ENCODE assay signal across 9 cellular contexts in the genomic region with DNA sequence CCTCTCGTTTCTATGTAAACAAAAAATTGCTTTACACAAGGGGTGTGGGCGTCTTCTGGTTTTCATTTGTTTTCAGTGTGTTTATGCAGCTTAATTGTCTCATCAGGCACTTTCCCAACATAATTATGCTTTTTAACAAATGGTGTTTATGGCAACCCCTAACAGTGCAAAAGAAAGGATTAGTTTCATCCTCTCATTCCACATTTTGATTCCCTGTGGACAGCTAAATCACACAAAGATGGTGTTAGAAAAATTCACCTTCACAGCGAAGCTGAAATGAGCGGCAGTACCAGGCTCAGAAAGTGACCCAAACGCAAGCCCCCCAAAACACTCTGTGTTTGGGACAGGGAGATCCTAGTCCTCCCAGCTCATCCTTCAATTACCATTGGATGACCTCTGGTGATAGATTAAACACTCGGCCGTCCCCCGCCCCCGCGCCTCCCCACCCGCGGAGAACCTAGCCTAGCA. TPM values are rescaled to one million over a fixed set of nuclear protein-coding genes. Genes with fewer than 3 reads are reported as not detected.
A peak's percentile ranks its signal among the peaks of the same experiment; 100 is the strongest.
DNase-seq lines count a peak whose midpoint lies in the region; ATAC-seq and TF ChIP-seq lines count a peak whose summit lies in the region.
"Had no signal": no experiment of that assay in that cellular context is flagged by ENCODE, and none has a peak within 500 bp of the region (broad histone marks: within the 10 kb centered on the region; RNA-seq: fewer than 3 reads in every experiment).

No MANE protein-coding gene starts in this region.

- CTCF ChIA-PET in activated CD4-positive, alpha-beta T cell treated with anti-CD3 and anti-CD28 coated beads for 36 hours (lab: Charles Lee), result interaction anchor here (0.6 to 1.3 kb wide), 6 partner anchors 11 to 1864 kb away, joined by 3 to 5 read pairs (median 4); no protein-coding TSS in a partner anchor

- H3K27me3 Mint-ChIP-seq in activated CD4-positive, alpha-beta T cell treated with anti-CD3 and anti-CD28 coated beads for 36 hours, result no peaks in the 10 kb centered on the region

- intact Hi-C loops in activated CD4-positive, alpha-beta T cell treated with anti-CD3 and anti-CD28 coated beads for 36 hours (cut with DNase I, micrococcal nuclease), result loop anchor here (2.0 to 5.0 kb wide), 2 partner anchors 61 to 388 kb away; a partner anchor contains a TSS

- peak overlapping the region; percentile 55 for H3K27ac Mint-ChIP-seq in activated CD4-positive, alpha-beta T cell treated with anti-CD3 and anti-CD28 coated beads for 36 hours

- H3K27me3 ChIP-seq in adipocyte (replicated peaks; ENCODE audit: control insufficient read depth, insufficient read depth, low read length) (no peaks in the 10 kb centered on the region), liver (ENCODE audit: control insufficient read depth in 4 of 4, insufficient read depth in 4 of 4, low read length in 3 of 4) (no peaks in the 10 kb centered on the region), thoracic aorta (replicated peaks; ENCODE audit: insufficient read depth) (peaks cover 11% of the 10 kb centered on the region)

- no peaks in the 10 kb centered on the region for H3K36me3 Mint-ChIP-seq in activated CD4-positive, alpha-beta T cell treated with anti-CD3 and anti-CD28 coated beads for 36 hours (ENCODE audit: low read depth)

- H3K9me3 Mint-ChIP-seq in activated CD4-positive, alpha-beta T cell treated with anti-CD3 and anti-CD28 coated beads for 36 hours (ENCODE audit: low read depth), result no peaks in the 10 kb centered on the region

- WGBS in liver, result 9% methylated on average over 12 of the region's 12 CpGs

- POLR2A ChIA-PET in activated CD4-positive, alpha-beta T cell treated with anti-CD3 and anti-CD28 coated beads for 36 hours (lab: Charles Lee), result interaction anchor here (0.6 kb wide), 1 partner anchor 105 kb away, joined by 4 read pairs; no protein-coding TSS in a partner anchor

- TF ChIP-seq CTCF in liver (IDR thresholded peaks at IDR 0.05; ENCODE audit: low read depth, low read length, missing input control), result no peak
- TF ChIP-seq CTCF in thoracic aorta (IDR thresholded peaks at IDR 0.05), result no peak

- peak overlapping the region; percentile 87 for H3K4me3 ChIP-seq in adipocyte (ENCODE audit: low read length)
- peak overlapping the region; percentile 77 to 80 (median 78) for H3K4me3 ChIP-seq in liver (ENCODE audit: low read depth in 1 of 3, low read length in 3 of 3)
- peak overlapping the region; percentile 72 for H3K4me3 ChIP-seq in thoracic aorta

- H3K27ac ChIP-seq in liver (ENCODE audit: low read depth in 1 of 2, low read length in 2 of 2), result peak overlapping the region; percentile 95 to 97
- no peak overlapping the region for H3K27ac ChIP-seq in thoracic aorta

- ATAC-seq in activated CD4-positive, alpha-beta T cell treated with anti-CD3 and anti-CD28 coated beads for 36 hours, result no peak
- no peak for ATAC-seq in thoracic aorta (ENCODE audit: insufficient number of reproducible peaks, low FRiP score, low read depth)

- H3K4me3 Mint-ChIP-seq in activated CD4-positive, alpha-beta T cell treated with anti-CD3 and anti-CD28 coated beads for 36 hours, result peak overlapping the region; percentile 66

- no peak for TF ChIP-seq RAD21 in liver (IDR thresholded peaks at IDR 0.05)

- DNase-seq in activated CD4-positive, alpha-beta T cell treated with anti-CD3 and anti-CD28 coated beads for 36 hours, result no peak
- no peak for DNase-seq in activated CD4-positive, alpha-beta T cell treated with anti-CD3 and anti-CD28 coated beads, Interleukin-2, amount 50 U/mL, for 48 hours
- DNase-seq in adipocyte (ENCODE audit: low read depth) (no peak), thoracic aorta (ENCODE audit: low spot score) (no peak), SW 1271 (lab: John Stamatoyannopoulos, UW) (no peak), HPDE6-E6E7 (ENCODE audit: extremely low spot score) (no peak), OCI-M1 (lab: John Stamatoyannopoulos, UW) (no peak)
- DNase-seq: DND-41 had no signal

- peaks cover 10% of the 10 kb centered on the region for H3K4me1 Mint-ChIP-seq in activated CD4-positive, alpha-beta T cell treated with anti-CD3 and anti-CD28 coated beads for 36 hours

- H3K9ac ChIP-seq in adipocyte (ENCODE audit: low read length), result peak overlapping the region; percentile 78
- peak overlapping the region; percentile 69 to 82 for H3K9ac ChIP-seq in liver (ENCODE audit: low read depth in 1 of 2, low read length in 2 of 2)

- H3K4me1 ChIP-seq in adipocyte (ENCODE audit: control insufficient read depth, insufficient read depth, low read length), result no peaks in the 10 kb centered on the region
- peaks cover 0 to 15% (median 5%) of the 10 kb centered on the region in 4 donors for H3K4me1 ChIP-seq in liver (ENCODE audit: control insufficient read depth in 4 of 4, insufficient read depth in 4 of 4, low read length in 3 of 4)
- no peaks in the 10 kb centered on the region for H3K4me1 ChIP-seq in thoracic aorta (ENCODE audit: control insufficient read depth in 1 of 2, low read depth in 2 of 2)

- no peaks in the 10 kb centered on the region for H3K9me3 ChIP-seq in adipocyte (ENCODE audit: control insufficient read depth, low read length)
- H3K9me3 ChIP-seq in liver (ENCODE audit: control insufficient read depth in 4 of 4, low read length in 3 of 4), result no peaks in the 10 kb centered on the region
- no peaks in the 10 kb centered on the region for H3K9me3 ChIP-seq in thoracic aorta

- H3K36me3 ChIP-seq in adipocyte (ENCODE audit: control insufficient read depth, insufficient read depth, low read length, severe bottlenecking), result no peaks in the 10 kb centered on the region
- H3K36me3 ChIP-seq in liver (ENCODE audit: control insufficient read depth in 4 of 4, insufficient read depth in 3 of 4, low read depth in 1 of 4, low read length in 3 of 4), result no peaks in the 10 kb centered on the region
- H3K36me3 ChIP-seq in thoracic aorta, result no peaks in the 10 kb centered on the region

TF ChIP-seq in liver, 16 proteins besides CTCF, POLR2A, EP300 and RAD21 (continues in another document):
- TF ChIP-seq, protein P1, sequence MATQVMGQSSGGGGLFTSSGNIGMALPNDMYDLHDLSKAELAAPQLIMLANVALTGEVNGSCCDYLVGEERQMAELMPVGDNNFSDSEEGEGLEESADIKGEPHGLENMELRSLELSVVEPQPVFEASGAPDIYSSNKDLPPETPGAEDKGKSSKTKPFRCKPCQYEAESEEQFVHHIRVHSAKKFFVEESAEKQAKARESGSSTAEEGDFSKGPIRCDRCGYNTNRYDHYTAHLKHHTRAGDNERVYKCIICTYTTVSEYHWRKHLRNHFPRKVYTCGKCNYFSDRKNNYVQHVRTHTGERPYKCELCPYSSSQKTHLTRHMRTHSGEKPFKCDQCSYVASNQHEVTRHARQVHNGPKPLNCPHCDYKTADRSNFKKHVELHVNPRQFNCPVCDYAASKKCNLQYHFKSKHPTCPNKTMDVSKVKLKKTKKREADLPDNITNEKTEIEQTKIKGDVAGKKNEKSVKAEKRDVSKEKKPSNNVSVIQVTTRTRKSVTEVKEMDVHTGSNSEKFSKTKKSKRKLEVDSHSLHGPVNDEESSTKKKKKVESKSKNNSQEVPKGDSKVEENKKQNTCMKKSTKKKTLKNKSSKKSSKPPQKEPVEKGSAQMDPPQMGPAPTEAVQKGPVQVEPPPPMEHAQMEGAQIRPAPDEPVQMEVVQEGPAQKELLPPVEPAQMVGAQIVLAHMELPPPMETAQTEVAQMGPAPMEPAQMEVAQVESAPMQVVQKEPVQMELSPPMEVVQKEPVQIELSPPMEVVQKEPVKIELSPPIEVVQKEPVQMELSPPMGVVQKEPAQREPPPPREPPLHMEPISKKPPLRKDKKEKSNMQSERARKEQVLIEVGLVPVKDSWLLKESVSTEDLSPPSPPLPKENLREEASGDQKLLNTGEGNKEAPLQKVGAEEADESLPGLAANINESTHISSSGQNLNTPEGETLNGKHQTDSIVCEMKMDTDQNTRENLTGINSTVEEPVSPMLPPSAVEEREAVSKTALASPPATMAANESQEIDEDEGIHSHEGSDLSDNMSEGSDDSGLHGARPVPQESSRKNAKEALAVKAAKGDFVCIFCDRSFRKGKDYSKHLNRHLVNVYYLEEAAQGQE (IDR thresholded peaks at IDR 0.05), result peak; percentile 44
- TF ChIP-seq SP1 (IDR thresholded peaks at IDR 0.05), result peak; percentile 31
- no peak for TF ChIP-seq NR2F2 (IDR thresholded peaks at IDR 0.05)
- peak; percentile 87 to 95 for TF ChIP-seq EGR1 (IDR thresholded peaks at IDR 0.05; ENCODE audit: low read depth in 2 of 2)
- TF ChIP-seq, protein P2, sequence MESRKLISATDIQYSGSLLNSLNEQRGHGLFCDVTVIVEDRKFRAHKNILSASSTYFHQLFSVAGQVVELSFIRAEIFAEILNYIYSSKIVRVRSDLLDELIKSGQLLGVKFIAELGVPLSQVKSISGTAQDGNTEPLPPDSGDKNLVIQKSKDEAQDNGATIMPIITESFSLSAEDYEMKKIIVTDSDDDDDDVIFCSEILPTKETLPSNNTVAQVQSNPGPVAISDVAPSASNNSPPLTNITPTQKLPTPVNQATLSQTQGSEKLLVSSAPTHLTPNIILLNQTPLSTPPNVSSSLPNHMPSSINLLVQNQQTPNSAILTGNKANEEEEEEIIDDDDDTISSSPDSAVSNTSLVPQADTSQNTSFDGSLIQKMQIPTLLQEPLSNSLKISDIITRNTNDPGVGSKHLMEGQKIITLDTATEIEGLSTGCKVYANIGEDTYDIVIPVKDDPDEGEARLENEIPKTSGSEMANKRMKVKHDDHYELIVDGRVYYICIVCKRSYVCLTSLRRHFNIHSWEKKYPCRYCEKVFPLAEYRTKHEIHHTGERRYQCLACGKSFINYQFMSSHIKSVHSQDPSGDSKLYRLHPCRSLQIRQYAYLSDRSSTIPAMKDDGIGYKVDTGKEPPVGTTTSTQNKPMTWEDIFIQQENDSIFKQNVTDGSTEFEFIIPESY (IDR thresholded peaks at IDR 0.05), result no peak
- no peak for TF ChIP-seq FOXA2 (IDR thresholded peaks at IDR 0.05)
- TF ChIP-seq, protein P3, sequence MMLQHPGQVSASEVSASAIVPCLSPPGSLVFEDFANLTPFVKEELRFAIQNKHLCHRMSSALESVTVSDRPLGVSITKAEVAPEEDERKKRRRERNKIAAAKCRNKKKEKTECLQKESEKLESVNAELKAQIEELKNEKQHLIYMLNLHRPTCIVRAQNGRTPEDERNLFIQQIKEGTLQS (IDR thresholded peaks at IDR 0.05), result no peak
- no peak for TF ChIP-seq GABPA (IDR thresholded peaks at IDR 0.05 in 1 of 2, conservative IDR thresholded peaks at IDR 0.05 in 1 of 2)
- peak; percentile 33 for TF ChIP-seq YY1 (IDR thresholded peaks at IDR 0.05)
- no peak for TF ChIP-seq JUND (IDR thresholded peaks at IDR 0.05)
- peak; percentile 67 to 77 for TF ChIP-seq HNF4A (conservative IDR thresholded peaks at IDR 0.05)
- TF ChIP-seq TAF1 (conservative IDR thresholded peaks at IDR 0.05), result no peak
- TF ChIP-seq, protein P4, sequence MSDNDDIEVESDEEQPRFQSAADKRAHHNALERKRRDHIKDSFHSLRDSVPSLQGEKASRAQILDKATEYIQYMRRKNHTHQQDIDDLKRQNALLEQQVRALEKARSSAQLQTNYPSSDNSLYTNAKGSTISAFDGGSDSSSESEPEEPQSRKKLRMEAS (IDR thresholded peaks at IDR 0.05), result no peak
- TF ChIP-seq FOXA1 (IDR thresholded peaks at IDR 0.05), result no peak

RNA-seq across cellular contexts. Expression of a gene that starts 0.7 kb away (rescaled TPM):
- total RNA-seq in activated CD4-positive, alpha-beta T cell treated with anti-CD3 and anti-CD28 coated beads for 36 hours, result 1 to 10 TPM; 3.8 to 4.3 TPM
- total RNA-seq in liver, result 1 to 10 TPM; 2.1 to 4.4 TPM
- polyA plus RNA-seq in liver, result 1 to 10 TPM; 3.9 to 5.3 TPM
- 1 to 10 TPM in 1 of 2 donors, not detected in 1; 3.4 TPM for total RNA-seq in thoracic aorta

Comparison
In these comparisons a context has a peak if more than half of its experiments do, and no peak if none do; other contexts are left out.
1. H3K27ac ChIP-seq: peak in liver (2 of 2); none in thoracic aorta (0 of 2).
2. Peak in every context shown above with its lines, with median percentiles within 50 percentile points of each other: H3K4me3 ChIP-seq.